In genomic region chr2:17518212-17519154, GRCh38 we compare ENCODE assay signal across 8 cellular contexts. TPM values are rescaled to one million over a fixed set of nuclear protein-coding genes. Genes with fewer than 3 reads are reported as not detected.
DNase-seq lines count a peak whose midpoint lies in the region; ATAC-seq and TF ChIP-seq lines count a peak whose summit lies in the region.

TSS of gene RAD51AP2 (minus strand) at chr2:17518440. CDS start at chr2:17518415, 25 bp downstream.

- peak; percentile 86 for ATAC-seq in GM19035 (IDR thresholded peaks at IDR 0.05; ENCODE audit: unreplicated experiment)
- ATAC-seq in HG03066 (IDR thresholded peaks at IDR 0.05; ENCODE audit: low read depth, unreplicated experiment): peak; percentile 81

- no peaks in the 10 kb centered on the region for H3K36me3 ChIP-seq in breast epithelium

- TF ChIP-seq POLR2A in breast epithelium (IDR thresholded peaks at IDR 0.05): no peak

- no peaks in the 10 kb centered on the region for H3K4me1 ChIP-seq in breast epithelium

- intact Hi-C loops in breast epithelium (cut with DNase I; ENCODE audit: low total_unique reads): no loop called here

- H3K9me3 ChIP-seq in breast epithelium: no peaks in the 10 kb centered on the region

- DNase-seq in COR-L47 (lab: John Stamatoyannopoulos, UW) (peak; percentile 72), NCI-H69 (lab: John Stamatoyannopoulos, UW) (peak; percentile 56), breast epithelium (ENCODE audit: low spot score in 2 of 2) (peak; percentile 77 to 81), islet precursor cell (peak; percentile 98), smooth muscle cell of the brain vasculature (ENCODE audit: low read depth, low spot score) (peak; percentile 60), NCI-H1436 treated with DMSO at 0.1 percent for 48 hours (lab: John Stamatoyannopoulos, UW) (no peak)

- peak within 1 kb of the TSS; percentile 32 to 73 (median 48) for H3K4me3 ChIP-seq in breast epithelium

- TF ChIP-seq CTCF in breast epithelium (IDR thresholded peaks at IDR 0.05): no peak

- no peaks in the 10 kb centered on the region for H3K27me3 ChIP-seq in breast epithelium

- peak within 1 kb of the TSS; percentile 4 to 53 for H3K27ac ChIP-seq in breast epithelium

RNA-seq across cellular contexts. Expression of gene RAD51AP2, which starts in this region (rescaled TPM):
- total RNA-seq in breast epithelium: under 1 TPM; under 0.01 to 0.29 (median 0.16) TPM

Comparison
In these comparisons a context has a peak if more than half of its experiments do, and no peak if none do; other contexts are left out.
1. Peak in DNase-seq, H3K4me3 ChIP-seq and H3K27ac ChIP-seq in breast epithelium; RNA of the gene not detected or under 1 TPM.